In genomic region chr3:143822374-143822773, GRCh38 we compare ENCODE assay signal across 18 cellular contexts. TPM values are rescaled to one million over a fixed set of nuclear protein-coding genes. Genes with fewer than 3 reads are reported as not detected.
A peak's percentile ranks its signal among the peaks of the same experiment; 100 is the strongest.
DNase-seq lines count a peak whose midpoint lies in the region; ATAC-seq and TF ChIP-seq lines count a peak whose summit lies in the region.
"Had no signal": no experiment of that assay in that cellular context is flagged by ENCODE, and none has a peak within 500 bp of the region (broad histone marks: within the 10 kb centered on the region; RNA-seq: fewer than 3 reads in every experiment).

No MANE protein-coding gene starts in this region.

- no peak for TF ChIP-seq CTCF in natural killer cell (IDR thresholded peaks at IDR 0.05)
- TF ChIP-seq CTCF in WERI-Rb-1 (IDR thresholded peaks at IDR 0.05; ENCODE audit: low read depth, low read length): no peak

- H3K4me1 Mint-ChIP-seq in natural killer cell: peaks cover 41 to 55% of the 10 kb centered on the region in 2 donors
- H3K4me1 Mint-ChIP-seq in natural killer cell treated with Interleukin-12 subunit alpha and Interleukin-12 subunit beta and Interleukin-15 and Interleukin-18, amount 100 ng/mL, for 72 hours (ENCODE audit: low read depth in 2 of 2): peaks cover 41 to 46% of the 10 kb centered on the region in 2 donors

- H3K27ac Mint-ChIP-seq in natural killer cell: peak overlapping the region; percentile 53 to 81
- H3K27ac Mint-ChIP-seq in natural killer cell treated with Interleukin-12 subunit alpha and Interleukin-12 subunit beta and Interleukin-15 and Interleukin-18, amount 100 ng/mL, for 72 hours: peak overlapping the region in 1 of 2 donors; percentile 82
- H3K27ac Mint-ChIP-seq: activated CD8-positive, alpha-beta T cell treated with anti-CD3 and anti-CD28 coated beads, Interleukin-2, amount 10 ng/mL, durations not matched to agents 7 days and 5 days; activated T-helper 1 cell treated with anti-CD3 and anti-CD28 coated beads, Interleukin-12 subunit alpha, Interleukin-12 subunit beta, Interleukin-2, Interleukin-4 antibody, amounts not matched to agents 30 ng/mL and 10 ng/mL and 1 ng/mL, durations not matched to agents 14 hours and 24 hours and 36 hours had no signal

- H3K36me3 Mint-ChIP-seq in natural killer cell: no peaks in the 10 kb centered on the region
- H3K36me3 Mint-ChIP-seq in natural killer cell treated with Interleukin-12 subunit alpha and Interleukin-12 subunit beta and Interleukin-15 and Interleukin-18, amount 100 ng/mL, for 72 hours: peaks cover 8% of the 10 kb centered on the region

- no peak overlapping the region for H3K4me3 Mint-ChIP-seq in natural killer cell
- H3K4me3 Mint-ChIP-seq in natural killer cell treated with Interleukin-12 subunit alpha and Interleukin-12 subunit beta and Interleukin-15 and Interleukin-18, amount 100 ng/mL, for 72 hours: no peak overlapping the region
- H3K4me3 Mint-ChIP-seq: activated CD8-positive, alpha-beta T cell treated with anti-CD3 and anti-CD28 coated beads, Interleukin-2, amount 10 ng/mL, durations not matched to agents 7 days and 5 days; activated T-helper 1 cell treated with anti-CD3 and anti-CD28 coated beads, Interleukin-12 subunit alpha, Interleukin-12 subunit beta, Interleukin-2, Interleukin-4 antibody, amounts not matched to agents 30 ng/mL and 10 ng/mL and 1 ng/mL, durations not matched to agents 14 hours and 24 hours and 36 hours had no signal

- H3K36me3 ChIP-seq in WERI-Rb-1 (no peaks in the 10 kb centered on the region), muscle layer of duodenum (ENCODE audit: control insufficient read depth in 1 of 2, insufficient read depth in 2 of 2, low read length in 2 of 2) (no peaks in the 10 kb centered on the region)

- H3K27me3 Mint-ChIP-seq in natural killer cell (ENCODE audit: low read depth in 2 of 2): no peaks in the 10 kb centered on the region
- no peaks in the 10 kb centered on the region for H3K27me3 Mint-ChIP-seq in natural killer cell treated with Interleukin-12 subunit alpha and Interleukin-12 subunit beta and Interleukin-15 and Interleukin-18, amount 100 ng/mL, for 72 hours

- H3K4me3 ChIP-seq in WERI-Rb-1 (ENCODE audit: low read depth, low read length): no peak overlapping the region
- H3K4me3 ChIP-seq in muscle layer of duodenum (ENCODE audit: low read depth in 1 of 2, low read length in 2 of 2): no peak overlapping the region

- H3K9me3 ChIP-seq in WERI-Rb-1 (ENCODE audit: severe bottlenecking) (no peaks in the 10 kb centered on the region), muscle layer of duodenum (ENCODE audit: control insufficient read depth in 1 of 2, low read length in 2 of 2) (no peaks in the 10 kb centered on the region)

- no peak for ATAC-seq in natural killer cell
- ATAC-seq in natural killer cell treated with Interleukin-12 subunit alpha and Interleukin-12 subunit beta and Interleukin-15 and Interleukin-18, amount 100 ng/mL, for 72 hours: no peak
- ATAC-seq: activated CD8-positive, alpha-beta T cell treated with anti-CD3 and anti-CD28 coated beads, Interleukin-2, amount 10 ng/mL, durations not matched to agents 7 days and 5 days; Right ventricle myocardium inferior; sciatic nerve had no signal

- H3K27ac ChIP-seq in WERI-Rb-1 (no peak overlapping the region), muscle layer of duodenum (ENCODE audit: low read length) (peak overlapping the region; percentile 35)

- peaks cover 0 to 3% of the 10 kb centered on the region in 2 donors for H3K9me3 Mint-ChIP-seq in natural killer cell
- H3K9me3 Mint-ChIP-seq in natural killer cell treated with Interleukin-12 subunit alpha and Interleukin-12 subunit beta and Interleukin-15 and Interleukin-18, amount 100 ng/mL, for 72 hours: peaks cover 6% of the 10 kb centered on the region

- DNase-seq in natural killer cell (no peak), WERI-Rb-1 (peak; percentile 8), COR-L47 (lab: John Stamatoyannopoulos, UW) (no peak), UCSD-AML1 (lab: John Stamatoyannopoulos, UW; ENCODE audit: unreplicated experiment) (no peak), NOMO-1 treated with DMSO at 0.1 percent for 48 hours (lab: John Stamatoyannopoulos, UW; ENCODE audit: unreplicated experiment) (no peak), NK-92 (lab: John Stamatoyannopoulos, UW; ENCODE audit: unreplicated experiment) (no peak)
- DNase-seq in natural killer cell treated with Interleukin-12 subunit alpha and Interleukin-12 subunit beta and Interleukin-15 and Interleukin-18, amount 100 ng/mL, for 72 hours (ENCODE audit: low spot score): no peak
- DNase-seq: activated CD8-positive, alpha-beta T cell treated with anti-CD3 and anti-CD28 coated beads, Interleukin-2, amount 10 ng/mL, durations not matched to agents 7 days and 5 days; Calu3; mammary epithelial cell; NCI-H1092 treated with DMSO at 0.1 percent for 48 hours; NCI-H226; nucleus accumbens; T-helper 1 cell had no signal

- H3K27me3 ChIP-seq in WERI-Rb-1 (ENCODE audit: insufficient read depth, low read depth, severe bottlenecking): no peaks in the 10 kb centered on the region
- H3K27me3 ChIP-seq in muscle layer of duodenum (ENCODE audit: low read depth, low read length): no peaks in the 10 kb centered on the region

- peaks cover 8 to 35% of the 10 kb centered on the region in 2 donors for H3K4me1 ChIP-seq in muscle layer of duodenum (ENCODE audit: control insufficient read depth in 1 of 2, insufficient read depth in 2 of 2, low read length in 2 of 2)

- intact Hi-C loops in natural killer cell (cut with micrococcal nuclease): no loop called here

RNA-seq across cellular contexts. Expression of gene SLC9A9, which starts 25.9 kb away (rescaled TPM):
- 10 to 100 TPM; 24.0 to 29.1 (median 27.2) TPM for total RNA-seq in natural killer cell
- 10 to 100 TPM; 11.0 to 11.9 TPM for total RNA-seq in natural killer cell treated with Interleukin-12 subunit alpha and Interleukin-12 subunit beta and Interleukin-15 and Interleukin-18, amount 100 ng/mL, for 72 hours
